ENCODE assay signal across 8 cellular contexts in genomic region chr11:46296520-46297448, GRCh38. TPM values are rescaled to one million over a fixed set of nuclear protein-coding genes. Genes with fewer than 3 reads are reported as not detected.
DNase-seq lines count a peak whose midpoint lies in the region; ATAC-seq, FAIRE-seq and TF ChIP-seq lines count a peak whose summit lies in the region.

No MANE protein-coding gene starts in this region.

- H3K9me3 ChIP-seq in A549 (no peaks in the 10 kb centered on the region), iPS DF 6.9 (ENCODE audit: control insufficient read depth, insufficient read depth, low read length) (no peaks in the 10 kb centered on the region), tibial nerve (no peaks in the 10 kb centered on the region)

- intact Hi-C loops in dorsolateral prefrontal cortex (cut with DNase I) = no loop called here

- ATAC-seq in A549 = peak; percentile 6 to 40; a peak in 3 of 6 replicates

- TF ChIP-seq EP300 in A549 (IDR thresholded peaks at IDR 0.05) (no peak), tibial nerve (IDR thresholded peaks at IDR 0.05) (no peak)

- TF ChIP-seq RAD21 in A549 (conservative IDR thresholded peaks at IDR 0.05 in 1 of 2, IDR thresholded peaks at IDR 0.05 in 1 of 2) = no peak

- no peak overlapping the region for H3K27ac Mint-ChIP-seq in activated naive CD8-positive, alpha-beta T cell
- H3K27ac Mint-ChIP-seq in T-helper 2 cell treated with Interferon-gamma antibody and Interleukin-4, amounts not matched to agents 5 μg/mL and 100 μg/mL, for 36 hours = no peak overlapping the region

- CTCF ChIA-PET in A549 (lab: Yijun Ruan, JAX) = interaction anchor here (1.0 to 31.4 kb wide), 10 partner anchors 12 to 58 kb away, joined by 3 to 872 read pairs (median 4); partner anchors contain the start of genes CREB3L1 and DGKZ

- H3K36me3 Mint-ChIP-seq in activated naive CD8-positive, alpha-beta T cell = no peaks in the 10 kb centered on the region
- H3K36me3 Mint-ChIP-seq in T-helper 2 cell treated with Interferon-gamma antibody and Interleukin-4, amounts not matched to agents 5 μg/mL and 100 μg/mL, for 36 hours (ENCODE audit: low read depth) = no peaks in the 10 kb centered on the region

- H3K4me3 Mint-ChIP-seq in activated naive CD8-positive, alpha-beta T cell = peak overlapping the region; percentile 88
- no peak overlapping the region for H3K4me3 Mint-ChIP-seq in T-helper 2 cell treated with Interferon-gamma antibody and Interleukin-4, amounts not matched to agents 5 μg/mL and 100 μg/mL, for 36 hours

- H3K27me3 ChIP-seq in H7 (ENCODE audit: control insufficient read depth, insufficient read depth, low read length) (no peaks in the 10 kb centered on the region), iPS DF 6.9 (ENCODE audit: control insufficient read depth, insufficient read depth, low read length) (no peaks in the 10 kb centered on the region), tibial nerve (peaks cover 0 to 23% of the 10 kb centered on the region in 2 donors), dorsolateral prefrontal cortex (peaks cover 0 to 30% (median 0%) of the 10 kb centered on the region in 45 donors)

- no peak for DNase-seq in A549 (ENCODE audit: low read depth in 1 of 2, low spot score in 1 of 2)
- peak; percentile 96 for DNase-seq in H7
- peak; percentile 90 for DNase-seq in iPS DF 6.9 (ENCODE audit: low read depth, low spot score)
- no peak for DNase-seq in tibial nerve (ENCODE audit: low spot score in 2 of 2)
- DNase-seq in SHP77 (lab: John Stamatoyannopoulos, UW) = no peak
- DNase-seq in dorsolateral prefrontal cortex = no peak
- no peak for DNase-seq in T-helper 2 cell treated with Interferon-gamma antibody and Interleukin-4, amounts not matched to agents 5 μg/mL and 100 μg/mL, for 36 hours (ENCODE audit: low spot score)

- H3K27ac ChIP-seq in A549 (peak overlapping the region; percentile 39 to 84; a peak in 4 of 6 replicates), iPS DF 6.9 (ENCODE audit: low read length) (no peak overlapping the region), tibial nerve (peak overlapping the region in 2 of 4 donors; percentile 24 to 46), dorsolateral prefrontal cortex (no peak overlapping the region)

- H3K4me1 Mint-ChIP-seq in activated naive CD8-positive, alpha-beta T cell (ENCODE audit: low read depth) = peaks cover 4% of the 10 kb centered on the region
- H3K4me1 Mint-ChIP-seq in T-helper 2 cell treated with Interferon-gamma antibody and Interleukin-4, amounts not matched to agents 5 μg/mL and 100 μg/mL, for 36 hours (ENCODE audit: low read depth) = peaks cover 5% of the 10 kb centered on the region

- TF ChIP-seq POLR2A in A549 (IDR thresholded peaks at IDR 0.05; ENCODE audit: low read length) (no peak), tibial nerve (IDR thresholded peaks at IDR 0.05) (no peak)

- H3K36me3 ChIP-seq in H7 (replicated peaks; ENCODE audit: control insufficient read depth, insufficient read depth, low read length) (no peaks in the 10 kb centered on the region; the same call in 1 of the 2 replicates), iPS DF 6.9 (ENCODE audit: control insufficient read depth, insufficient read depth, low read length) (no peaks in the 10 kb centered on the region), tibial nerve (no peaks in the 10 kb centered on the region)

- no peaks in the 10 kb centered on the region for H3K9me3 Mint-ChIP-seq in activated naive CD8-positive, alpha-beta T cell (ENCODE audit: low read depth)
- no peaks in the 10 kb centered on the region for H3K9me3 Mint-ChIP-seq in T-helper 2 cell treated with Interferon-gamma antibody and Interleukin-4, amounts not matched to agents 5 μg/mL and 100 μg/mL, for 36 hours

- H3K4me2 ChIP-seq in A549 = peak overlapping the region; percentile 27; the same call in 2 of the 3 replicates

- no peak for FAIRE-seq in A549 (lab: Jason Lieb, UNC)

- WGBS in A549 (ENCODE audit: missing lambda C conversion rate) = 68% methylated on average over 14 of the region's 26 CpGs
- WGBS in iPS DF 6.9 (ENCODE audit: insufficient coverage, insufficient read length) = no CpG with 5 or more reads among the region's 26 CpGs
- 17 to 33% methylated on average over 18 to 23 of the region's 26 CpGs for WGBS in tibial nerve, 2 donors

- H3K27me3 Mint-ChIP-seq in activated naive CD8-positive, alpha-beta T cell = no peaks in the 10 kb centered on the region
- peaks cover 40% of the 10 kb centered on the region for H3K27me3 Mint-ChIP-seq in T-helper 2 cell treated with Interferon-gamma antibody and Interleukin-4, amounts not matched to agents 5 μg/mL and 100 μg/mL, for 36 hours (ENCODE audit: low read depth)

- peaks cover 57% of the 10 kb centered on the region for H3K4me1 ChIP-seq in A549
- H3K4me1 ChIP-seq in iPS DF 6.9 (ENCODE audit: control insufficient read depth, insufficient read depth, low read length) = peaks cover 10% of the 10 kb centered on the region
- H3K4me1 ChIP-seq in tibial nerve = peaks cover 0 to 51% (median 12%) of the 10 kb centered on the region in 4 donors

- TF ChIP-seq CTCF in A549 (IDR thresholded peaks at IDR 0.05) = no peak
- TF ChIP-seq CTCF in tibial nerve (IDR thresholded peaks at IDR 0.05) = peak; percentile 7 to 41 (median 32)
- peak in 23 of 56 donors; percentile 9 to 44 (median 18) for TF ChIP-seq CTCF in dorsolateral prefrontal cortex (IDR thresholded peaks at IDR 0.05 in 54 of 56, conservative IDR thresholded peaks at IDR 0.05 in 2 of 56; ENCODE audit: low read depth in 1 of 56, partially characterized antibody in 56 of 56)

- H3K4me3 ChIP-seq in A549 (no peak overlapping the region), H7 (ENCODE audit: insufficient read depth, low read depth, low read length) (peak overlapping the region; percentile 64), iPS DF 6.9 (ENCODE audit: low read length) (no peak overlapping the region), tibial nerve (peak overlapping the region in 1 of 4 donors; percentile 61), dorsolateral prefrontal cortex (peak overlapping the region in 25 of 59 donors; percentile 47 to 78 (median 68))

- POLR2A ChIA-PET in A549 (lab: Yijun Ruan, JAX) = interaction anchor here (0.8 to 3.4 kb wide), 2 partner anchors 12 to 53 kb away, joined by 3 to 32 read pairs; no protein-coding TSS in a partner anchor

TF ChIP-seq in A549, 52 proteins besides CTCF, POLR2A, EP300 and RAD21:
- no peak for TF ChIP-seq ZNF302 (CRISPR knock-in tag; IDR thresholded peaks at IDR 0.05)
- no peak for TF ChIP-seq CHD2 (IDR thresholded peaks at IDR 0.05; ENCODE audit: low read length, partially characterized antibody)
- TF ChIP-seq HOXA7 (CRISPR knock-in tag; IDR thresholded peaks at IDR 0.05) = no peak
- TF ChIP-seq, protein P1, sequence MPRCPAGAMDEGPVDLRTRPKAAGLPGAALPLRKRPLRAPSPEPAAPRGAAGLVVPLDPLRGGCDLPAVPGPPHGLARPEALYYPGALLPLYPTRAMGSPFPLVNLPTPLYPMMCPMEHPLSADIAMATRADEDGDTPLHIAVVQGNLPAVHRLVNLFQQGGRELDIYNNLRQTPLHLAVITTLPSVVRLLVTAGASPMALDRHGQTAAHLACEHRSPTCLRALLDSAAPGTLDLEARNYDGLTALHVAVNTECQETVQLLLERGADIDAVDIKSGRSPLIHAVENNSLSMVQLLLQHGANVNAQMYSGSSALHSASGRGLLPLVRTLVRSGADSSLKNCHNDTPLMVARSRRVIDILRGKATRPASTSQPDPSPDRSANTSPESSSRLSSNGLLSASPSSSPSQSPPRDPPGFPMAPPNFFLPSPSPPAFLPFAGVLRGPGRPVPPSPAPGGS (IDR thresholded peaks at IDR 0.05) = no peak
- no peak for TF ChIP-seq CEBPB (IDR thresholded peaks at IDR 0.05)
- TF ChIP-seq, protein P2, sequence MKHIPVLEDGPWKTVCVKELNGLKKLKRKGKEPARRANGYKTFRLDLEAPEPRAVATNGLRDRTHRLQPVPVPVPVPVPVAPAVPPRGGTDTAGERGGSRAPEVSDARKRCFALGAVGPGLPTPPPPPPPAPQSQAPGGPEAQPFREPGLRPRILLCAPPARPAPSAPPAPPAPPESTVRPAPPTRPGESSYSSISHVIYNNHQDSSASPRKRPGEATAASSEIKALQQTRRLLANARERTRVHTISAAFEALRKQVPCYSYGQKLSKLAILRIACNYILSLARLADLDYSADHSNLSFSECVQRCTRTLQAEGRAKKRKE (CRISPR knock-in tag; IDR thresholded peaks at IDR 0.05; ENCODE audit: low read depth) = no peak
- no peak for TF ChIP-seq MAX (IDR thresholded peaks at IDR 0.05)
- no peak for TF ChIP-seq NPAS2 (CRISPR knock-in tag; IDR thresholded peaks at IDR 0.05; ENCODE audit: borderline replicate concordance)
- TF ChIP-seq HDAC2 (IDR thresholded peaks at IDR 0.05) = no peak

RNA-seq across cellular contexts. Expression of gene CREB3L1, which starts 19.3 kb away (rescaled TPM):
- polyA plus RNA-seq in A549 (2011; rRNA removed) = 0.48 and 0.61 TPM in 2 replicates
- polyA plus RNA-seq in A549 (2012; cell fraction: cytosol; rRNA removed) = 0.24 and 0.45 TPM in 2 replicates
- 0.56 and 0.86 TPM in 2 replicates for polyA plus RNA-seq in A549 (2012; cell fraction: nucleus; rRNA removed)
- 2.1 to 2.7 TPM (median 2.3 TPM) in 3 replicates for polyA plus RNA-seq in A549 (2017; fragmentation: RNase III; extraction: RNeasy Plus Mini Kit Qiagen cat#74134 plus additional on column Dnase treatment)
- polyA minus RNA-seq in A549 (2011; rRNA and poly(A)+ RNA removed) = 1.3 and 1.7 TPM in 2 replicates
- total RNA-seq in H7 (2014; rRNA removed; shearing (Covaris generic)) = 1.6 and 5.0 TPM in 2 replicates
- 1 to 10 TPM; 2.0 to 6.9 (median 3.4) TPM for total RNA-seq in tibial nerve
- 10 to 100 TPM in 4 of 120 experiments, 1 to 10 TPM in 116; 2.0 to 11.9 (median 4.6) TPM for total RNA-seq in dorsolateral prefrontal cortex

RNA-seq across cellular contexts. Expression of gene DGKZ, which starts 50.5 kb away (rescaled TPM):
- polyA plus RNA-seq in A549 (2011; rRNA removed) (12.8 and 14.5 TPM in 2 replicates), A549 (2017; fragmentation: RNase III; extraction: RNeasy Plus Mini Kit Qiagen cat#74134 plus additional on column Dnase treatment) (28.4 to 30.7 TPM (median 28.4 TPM) in 3 replicates)
- 37.4 and 55.9 TPM in 2 replicates for polyA plus RNA-seq in A549 (2012; cell fraction: cytosol; rRNA removed)
- polyA plus RNA-seq in A549 (2012; cell fraction: nucleus; rRNA removed) = 133 and 174 TPM in 2 replicates
- 22.7 and 37.4 TPM in 2 replicates for polyA minus RNA-seq in A549 (2011; rRNA and poly(A)+ RNA removed)
- 80.8 and 109 TPM in 2 replicates for total RNA-seq in H7 (2014; rRNA removed; shearing (Covaris generic))
- total RNA-seq in tibial nerve (100 to 1,000 TPM in 1 of 4 donors, 10 to 100 TPM in 3; 41.2 to 105 (median 49.6) TPM), dorsolateral prefrontal cortex (100 to 1,000 TPM; 142 to 475 (median 319) TPM)

Comparison
In these comparisons a context has a peak if more than half of its experiments do, and no peak if none do; other contexts are left out.
1. DNase-seq: peak in H7 (single experiment) and iPS DF 6.9 (single experiment); none in A549 (0 of 2), tibial nerve (0 of 2), SHP77 (0 of 2), dorsolateral prefrontal cortex (0 of 10) and T-helper 2 cell treated with Interferon-gamma antibody and Interleukin-4, amounts not matched to agents 5 μg/mL and 100 μg/mL, for 36 hours (single experiment).
2. H3K27ac ChIP-seq: peak in A549 (2 of 2); none in iPS DF 6.9 (single experiment) and dorsolateral prefrontal cortex (0 of 59).